In genomic region chr3:127491909-127492308, GRCh38 we compare ENCODE assay signal across 39 cellular contexts.
"Had no signal": no experiment of that assay in that cellular context is flagged by ENCODE, and none has a peak within 500 bp of the region (broad histone marks: within the 10 kb centered on the region; RNA-seq: fewer than 3 reads in every experiment).

No MANE protein-coding gene starts in this region.

- H3K9me3 ChIP-seq: adrenal gland, body of pancreas, breast epithelium, Peyer's patch, SJSA1 had no signal

- DNase-seq: activated B cell treated with CpG ODN at 0.5 μM for 24 hours; activated CD4-positive, alpha-beta memory T cell treated with anti-CD3 and anti-CD28 coated beads for 36 hours; activated CD4-positive, alpha-beta T cell treated with anti-CD3 and anti-CD28 coated beads for 4 hours; activated CD4-positive, alpha-beta T cell treated with anti-CD3 and anti-CD28 coated beads, Interleukin-2, amount 50 U/mL, for 1 hour; activated CD4-positive, CD25-positive, alpha-beta regulatory T cell treated with anti-CD3 and anti-CD28 coated beads, Interleukin-2, amount 50 U/mL, for 72 hours; activated CD8-positive, alpha-beta memory T cell treated with anti-CD3 and anti-CD28 coated beads, Interleukin-2, amount 50 U/mL, for 4 hours; activated gamma-delta T cell treated with Interleukin-2 at 50 U/mL for 16 hours; activated naive CD4-positive, alpha-beta T cell treated with anti-CD3 and anti-CD28 coated beads for 36 hours; activated T-cell treated with anti-CD3 and anti-CD28 coated beads for 4 hours; activated T-cell treated with anti-CD3 and anti-CD28 coated beads, Interleukin-2, amount 50 U/mL, for 4 hours; adrenal gland; body of pancreas; Kasumi-1; KBM-7; MG63; NCI-H1048; NCI-H1105 treated with DMSO at 0.1 percent for 48 hours; NCI-H146; NCI-H187; NCI-H2029 treated with DMSO at 0.1 percent for 48 hours; NCI-H2107; NCI-H2171; NCI-H510A; NCI-H526; NCI-H748 treated with DMSO at 0.1 percent for 48 hours; NK-92 treated with Interleukin-12 subunit alpha and Interleukin-12 subunit beta, amount 100 ng/mL, for 24 hours; PC-3; Peyer's patch; RPMI8226; SHP77 treated with DMSO at 0.1 percent for 48 hours; SW 1271; T-helper 1 cell; T-helper 2 cell; T-helper 9 cell had no signal

- H3K27me3 ChIP-seq: adrenal gland, body of pancreas, breast epithelium, MG63, Peyer's patch, SJSA1 had no signal

- H3K4me1 ChIP-seq: adrenal gland, body of pancreas, breast epithelium, Peyer's patch, SJSA1 had no signal

- H3K27ac ChIP-seq: adrenal gland, body of pancreas, breast epithelium, Peyer's patch, SJSA1, VCaP had no signal

- H3K4me3 ChIP-seq: adrenal gland, body of pancreas, breast epithelium, MG63, Peyer's patch, SJSA1 had no signal

- H3K36me3 ChIP-seq: adrenal gland, breast epithelium, MG63, Peyer's patch, SJSA1 had no signal

- ATAC-seq: activated naive CD4-positive, alpha-beta T cell treated with anti-CD3 and anti-CD28 coated beads, Interleukin-2, amount 50 U/mL, for 72 hours; activated T-cell treated with anti-CD3 and anti-CD28 coated beads, Interleukin-2, amount 50 U/mL, for 4 hours; body of pancreas; PC-3; SK-N-SH treated with all-trans-retinoic acid at 6 μM for 48 hours had no signal
